8 cellular contexts compared by ENCODE assay signal in the genomic region with DNA sequence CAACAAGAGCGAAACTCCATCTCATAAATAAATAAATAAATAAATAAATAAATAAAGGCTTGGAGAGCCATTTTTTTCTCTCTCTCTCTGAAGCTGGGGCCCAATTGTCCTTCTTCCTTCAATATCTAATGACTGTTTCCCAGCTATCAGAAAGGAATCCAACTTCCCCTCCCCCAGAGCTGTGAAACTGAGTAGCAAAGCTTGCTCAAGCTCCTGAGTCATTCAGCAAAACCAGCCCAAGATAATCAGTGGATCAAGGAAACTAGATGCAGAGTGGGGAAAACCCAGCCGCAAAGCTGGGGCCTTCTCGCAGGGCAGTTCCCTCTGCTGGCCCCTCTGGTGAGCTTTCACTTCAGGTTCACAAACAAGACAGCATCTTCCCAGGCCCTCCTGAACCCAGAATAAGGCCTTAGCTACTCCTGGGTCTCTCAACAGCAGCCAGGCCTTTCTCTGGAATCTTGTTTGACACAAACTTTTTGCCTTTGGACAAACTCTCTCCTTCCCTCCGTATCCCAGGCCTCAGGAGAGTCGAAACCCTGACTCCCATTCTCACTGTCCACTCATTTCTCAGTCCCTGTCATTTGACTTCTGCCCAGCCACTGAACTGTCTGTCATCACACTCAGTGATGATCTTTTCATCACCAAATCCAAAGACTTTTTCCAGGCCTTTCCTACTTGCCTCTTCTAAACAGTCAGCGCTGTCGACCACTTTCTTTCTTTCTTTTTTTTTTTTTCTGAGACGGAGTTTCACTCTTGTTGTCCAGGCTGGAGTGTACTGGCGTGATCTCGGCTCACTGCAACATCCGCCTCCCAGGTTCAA. TPM values are rescaled to one million over a fixed set of nuclear protein-coding genes. Genes with fewer than 3 reads are reported as not detected.
DNase-seq lines count a peak whose midpoint lies in the region; ATAC-seq, FAIRE-seq and TF ChIP-seq lines count a peak whose summit lies in the region.

No MANE protein-coding gene starts in this region.

- CTCF ChIA-PET in AG04450 (lab: Charles Lee): interaction anchor here (0.7 to 5.5 kb wide), 11 partner anchors 8 to 167 kb away, joined by 3 to 40 read pairs (median 4); partner anchors contain the start of genes PTP4A2 and SPOCD1

- H3K9ac ChIP-seq in astrocyte (ENCODE audit: low read length) (peak overlapping the region; percentile 86), iPS-20b (ENCODE audit: low read depth, low read length) (peak overlapping the region; percentile 23; the same call in 1 of the 2 replicates)

- no peaks in the 10 kb centered on the region for H3K27me3 Mint-ChIP-seq in T-helper 2 cell treated with Interferon-gamma antibody and Interleukin-4, amounts not matched to agents 5 μg/mL and 100 μg/mL, for 36 hours (ENCODE audit: low read depth)
- no peaks in the 10 kb centered on the region for H3K27me3 Mint-ChIP-seq in astrocyte (ENCODE audit: low read depth, unreplicated experiment)

- peak overlapping the region; percentile 99 for H3K27ac ChIP-seq in AG04450 (ENCODE audit: low read depth, low read length)
- H3K27ac ChIP-seq in astrocyte (ENCODE audit: low read depth, low read length): peak overlapping the region; percentile 97
- H3K27ac ChIP-seq in iPS-20b (ENCODE audit: low read length): no peak overlapping the region

- peaks cover 21% of the 10 kb centered on the region for H3K4me1 ChIP-seq in astrocyte (ENCODE audit: insufficient read depth, low read length)
- peaks cover 21% of the 10 kb centered on the region for H3K4me1 ChIP-seq in iPS-20b (ENCODE audit: insufficient read depth, low read length)

- DNase-seq in AG04450 (ENCODE audit: low read depth, low spot score): peak; percentile 98
- peak; percentile 93 for DNase-seq in T-helper 2 cell treated with Interferon-gamma antibody and Interleukin-4, amounts not matched to agents 5 μg/mL and 100 μg/mL, for 36 hours (ENCODE audit: low spot score)
- DNase-seq in astrocyte (ENCODE audit: low read depth): peak; percentile 98
- DNase-seq in smooth muscle cell of the brain vasculature (ENCODE audit: low read depth, low spot score): peak; percentile 90
- DNase-seq in NCI-H1105 treated with DMSO at 0.1 percent for 48 hours (lab: John Stamatoyannopoulos, UW): no peak

- no peaks in the 10 kb centered on the region for H3K9me3 ChIP-seq in AG04450 (ENCODE audit: control insufficient read depth, insufficient read depth, low read length)
- H3K9me3 ChIP-seq in astrocyte (ENCODE audit: insufficient read depth, low read depth, low read length): no peaks in the 10 kb centered on the region
- H3K9me3 ChIP-seq in iPS-20b (ENCODE audit: insufficient read depth, low read depth, low read length): no peaks in the 10 kb centered on the region

- no peaks in the 10 kb centered on the region for H3K79me2 ChIP-seq in astrocyte (ENCODE audit: insufficient read depth, low read length)

- H3K36me3 ChIP-seq in astrocyte (ENCODE audit: insufficient read depth, low read length): no peaks in the 10 kb centered on the region
- H3K36me3 ChIP-seq in iPS-20b (ENCODE audit: insufficient read depth, low read depth, low read length): no peaks in the 10 kb centered on the region

- no peaks in the 10 kb centered on the region for H4K20me1 ChIP-seq in astrocyte (ENCODE audit: insufficient read depth, low read length)

- peak overlapping the region; percentile 78 for H3K4me2 ChIP-seq in astrocyte (ENCODE audit: low read length)

- H3K36me3 Mint-ChIP-seq in T-helper 2 cell treated with Interferon-gamma antibody and Interleukin-4, amounts not matched to agents 5 μg/mL and 100 μg/mL, for 36 hours (ENCODE audit: low read depth): no peaks in the 10 kb centered on the region
- H3K36me3 Mint-ChIP-seq in astrocyte (ENCODE audit: low read depth, unreplicated experiment): no peaks in the 10 kb centered on the region

- H3K4me3 ChIP-seq in AG04450 (ENCODE audit: low read depth, low read length) (no peak overlapping the region), astrocyte (ENCODE audit: insufficient read depth, low read depth, low read length) (peak overlapping the region; percentile 18), iPS-20b (ENCODE audit: low read length) (no peak overlapping the region)

- peak overlapping the region; percentile 93 for H3K27ac Mint-ChIP-seq in T-helper 2 cell treated with Interferon-gamma antibody and Interleukin-4, amounts not matched to agents 5 μg/mL and 100 μg/mL, for 36 hours
- peak overlapping the region; percentile 92 for H3K27ac Mint-ChIP-seq in astrocyte (ENCODE audit: unreplicated experiment)

- peaks cover 68% of the 10 kb centered on the region for H3K4me1 Mint-ChIP-seq in T-helper 2 cell treated with Interferon-gamma antibody and Interleukin-4, amounts not matched to agents 5 μg/mL and 100 μg/mL, for 36 hours (ENCODE audit: low read depth)
- H3K4me1 Mint-ChIP-seq in astrocyte (ENCODE audit: low read depth, unreplicated experiment): peaks cover 29% of the 10 kb centered on the region

- POLR2A ChIA-PET in AG04450 (lab: Yijun Ruan, JAX): interaction anchor here (0.5 to 4.4 kb wide), 16 partner anchors 8 to 178 kb away, joined by 3 to 38 read pairs (median 4); partner anchors contain the start of genes KHDRBS1 and PTP4A2

- no peaks in the 10 kb centered on the region for H3K27me3 ChIP-seq in AG04450 (ENCODE audit: control insufficient read depth, insufficient read depth, low read length)
- no peaks in the 10 kb centered on the region for H3K27me3 ChIP-seq in astrocyte (ENCODE audit: insufficient read depth, low read length)
- no peaks in the 10 kb centered on the region for H3K27me3 ChIP-seq in iPS-20b (ENCODE audit: insufficient read depth, low read length)

- peak; percentile 41 for FAIRE-seq in astrocyte (lab: Jason Lieb, UNC)

- TF ChIP-seq CTCF in AG04450 (IDR thresholded peaks at IDR 0.05; ENCODE audit: low read depth, low read length): peak; percentile 64
- TF ChIP-seq CTCF in astrocyte (IDR thresholded peaks at IDR 0.05; ENCODE audit: insufficient read depth, low read depth, low read length): peak; percentile 19

- peak; percentile 82 for ATAC-seq in GM19043 (IDR thresholded peaks at IDR 0.05; ENCODE audit: low read depth, unreplicated experiment)
- ATAC-seq in HG03469 (IDR thresholded peaks at IDR 0.05; ENCODE audit: unreplicated experiment): peak; percentile 69

- peak overlapping the region; percentile 66 for H2AFZ ChIP-seq in astrocyte (ENCODE audit: low read depth, low read length)

- peak overlapping the region; percentile 79 for H3K4me3 Mint-ChIP-seq in T-helper 2 cell treated with Interferon-gamma antibody and Interleukin-4, amounts not matched to agents 5 μg/mL and 100 μg/mL, for 36 hours
- H3K4me3 Mint-ChIP-seq in astrocyte (ENCODE audit: unreplicated experiment): peak overlapping the region; percentile 10

- no peaks in the 10 kb centered on the region for H3K9me3 Mint-ChIP-seq in T-helper 2 cell treated with Interferon-gamma antibody and Interleukin-4, amounts not matched to agents 5 μg/mL and 100 μg/mL, for 36 hours
- H3K9me3 Mint-ChIP-seq in astrocyte (ENCODE audit: unreplicated experiment): no peaks in the 10 kb centered on the region

RNA-seq across cellular contexts. Expression of gene PTP4A2, which starts 18.0 kb away (rescaled TPM):
- 536 and 658 TPM in 2 replicates for polyA plus RNA-seq in AG04450 (2011; rRNA removed)
- 502 and 608 TPM in 2 replicates for polyA minus RNA-seq in AG04450 (2011; rRNA and poly(A)+ RNA removed)
- total RNA-seq in astrocyte: 260 and 271 TPM in 2 replicates

RNA-seq across cellular contexts. Expression of gene KHDRBS1, which starts 57.5 kb away (rescaled TPM):
- 76.2 and 76.6 TPM in 2 replicates for polyA plus RNA-seq in AG04450 (2011; rRNA removed)
- polyA minus RNA-seq in AG04450 (2011; rRNA and poly(A)+ RNA removed): 49.0 and 51.5 TPM in 2 replicates
- total RNA-seq in astrocyte: 126 and 139 TPM in 2 replicates
